Comparison of ENCODE assay signal across 21 cellular contexts in genomic region chr1:20321573-20321972, GRCh38. TPM values are rescaled to one million over a fixed set of nuclear protein-coding genes. Genes with fewer than 3 reads are reported as not detected.
A peak's percentile ranks its signal among the peaks of the same experiment; 100 is the strongest.
DNase-seq lines count a peak whose midpoint lies in the region; ATAC-seq and TF ChIP-seq lines count a peak whose summit lies in the region.
"Had no signal": no experiment of that assay in that cellular context is flagged by ENCODE, and none has a peak within 500 bp of the region (broad histone marks: within the 10 kb centered on the region; RNA-seq: fewer than 3 reads in every experiment).

No MANE protein-coding gene starts in this region.

- TF ChIP-seq CTCF in neural progenitor cell (IDR thresholded peaks at IDR 0.05), result no peak

- H3K9ac ChIP-seq in BLaER1 treated with 17β-estradiol and CSF1 and Interleukin-3, amounts not matched to agents 10 nM and 100 nM, result no peak overlapping the region
- no peak overlapping the region for H3K9ac ChIP-seq in neural progenitor cell

- CTCF ChIA-PET in CD4-positive, alpha-beta memory T cell (lab: Charles Lee; ENCODE audit: partially characterized antibody), result interaction anchor here (0.5 kb wide), 1 partner anchor 7 kb away, joined by 3 read pairs; no protein-coding TSS in a partner anchor

- H3K27me3 ChIP-seq in BLaER1 treated with 17β-estradiol and CSF1 and Interleukin-3, amounts not matched to agents 10 nM and 100 nM, result peaks cover 0 to 5% (median 0%) of the 10 kb centered on the region in 11 experiments; a peak in 1 of 22 replicates
- no peaks in the 10 kb centered on the region for H3K27me3 ChIP-seq in CD4-positive, alpha-beta memory T cell (ENCODE audit: insufficient read depth, low read length)
- H3K27me3 ChIP-seq in neural progenitor cell, result no peaks in the 10 kb centered on the region
- H3K27me3 ChIP-seq: brain microvascular endothelial cell, sigmoid colon, SJSA1 had no signal

- no peak overlapping the region for H3K4me3 ChIP-seq in BLaER1 treated with 17β-estradiol and CSF1 and Interleukin-3, amounts not matched to agents 10 nM and 100 nM
- H3K4me3 ChIP-seq in CD4-positive, alpha-beta memory T cell (ENCODE audit: low read length in 2 of 2), result peak overlapping the region; percentile 40 to 69
- H3K4me3 ChIP-seq in neural progenitor cell, result no peak overlapping the region
- H3K4me3 ChIP-seq: hepatocyte, sigmoid colon, SJSA1 had no signal

- H3K36me3 Mint-ChIP-seq in CD4-positive, alpha-beta memory T cell, result peaks cover 2% of the 10 kb centered on the region in 2 donors
- H3K36me3 Mint-ChIP-seq in activated naive CD4-positive, alpha-beta T cell treated with anti-CD3 and anti-CD28 coated beads, Interleukin-2, amount 50 U/mL, for 72 hours, result no peaks in the 10 kb centered on the region
- H3K36me3 Mint-ChIP-seq in neural progenitor cell, result no peaks in the 10 kb centered on the region

- POLR2A ChIA-PET in CD4-positive, alpha-beta memory T cell (lab: Charles Lee; ENCODE audit: partially characterized antibody), result no interaction called here

- H3K9me3 ChIP-seq in BLaER1 treated with 17β-estradiol and CSF1 and Interleukin-3, amounts not matched to agents 10 nM and 100 nM (replicated peaks in 1 of 11), result no peaks in the 10 kb centered on the region
- H3K9me3 ChIP-seq in CD4-positive, alpha-beta memory T cell (ENCODE audit: control insufficient read depth in 1 of 2, low read length in 2 of 2), result no peaks in the 10 kb centered on the region
- H3K9me3 ChIP-seq in neural progenitor cell (ENCODE audit: low read depth), result no peaks in the 10 kb centered on the region
- H3K9me3 ChIP-seq: sigmoid colon, SJSA1 had no signal

- no peak for DNase-seq in CD4-positive, alpha-beta memory T cell
- no peak for DNase-seq in activated naive CD4-positive, alpha-beta T cell treated with anti-CD3 and anti-CD28 coated beads, Interleukin-2, amount 50 U/mL, for 72 hours (ENCODE audit: low spot score in 2 of 2)
- DNase-seq in neural progenitor cell (ENCODE audit: low spot score), result no peak
- no peak for DNase-seq in HCEC 1CT
- no peak for DNase-seq in SKM-1 (lab: John Stamatoyannopoulos, UW; ENCODE audit: unreplicated experiment)
- DNase-seq: activated effector memory CD4-positive, alpha-beta T cell treated with anti-CD3 and anti-CD28 coated beads, Interleukin-2, amount 50 U/mL, for 16 hours; DMS79 treated with DMSO at 0.1 percent for 48 hours; kidney; midbrain; NCI-H2081; NCI-H524; sigmoid colon had no signal

- no peaks in the 10 kb centered on the region for H3K9me3 Mint-ChIP-seq in CD4-positive, alpha-beta memory T cell
- H3K9me3 Mint-ChIP-seq in activated naive CD4-positive, alpha-beta T cell treated with anti-CD3 and anti-CD28 coated beads, Interleukin-2, amount 50 U/mL, for 72 hours, result no peaks in the 10 kb centered on the region
- H3K9me3 Mint-ChIP-seq in neural progenitor cell, result no peaks in the 10 kb centered on the region
- H3K9me3 Mint-ChIP-seq: activated CD4-positive, alpha-beta memory T cell treated with anti-CD3 and anti-CD28 coated beads, Interleukin-2, amount 10 ng/mL, durations not matched to agents 7 days and 5 days had no signal

- no peaks in the 10 kb centered on the region for H3F3A ChIP-seq in neural progenitor cell (ENCODE audit: low read depth)

- peak overlapping the region; percentile 70 to 96 (median 92) for H3K27ac Mint-ChIP-seq in CD4-positive, alpha-beta memory T cell
- H3K27ac Mint-ChIP-seq in activated naive CD4-positive, alpha-beta T cell treated with anti-CD3 and anti-CD28 coated beads, Interleukin-2, amount 50 U/mL, for 72 hours, result peak overlapping the region; percentile 3 to 87
- peak overlapping the region; percentile 9 for H3K27ac Mint-ChIP-seq in neural progenitor cell

- no peak overlapping the region for H3K27ac ChIP-seq in BLaER1 treated with 17β-estradiol and CSF1 and Interleukin-3, amounts not matched to agents 10 nM and 100 nM
- H3K27ac ChIP-seq in CD4-positive, alpha-beta memory T cell (ENCODE audit: low read depth, low read length), result peak overlapping the region; percentile 57
- no peak overlapping the region for H3K27ac ChIP-seq in neural progenitor cell
- H3K27ac ChIP-seq: brain microvascular endothelial cell, hepatocyte, sigmoid colon, SJSA1 had no signal

- H3K4me1 Mint-ChIP-seq in CD4-positive, alpha-beta memory T cell, result peaks cover 23 to 36% (median 27%) of the 10 kb centered on the region in 4 donors
- H3K4me1 Mint-ChIP-seq in neural progenitor cell, result peaks cover 23% of the 10 kb centered on the region

- H3K27me3 Mint-ChIP-seq in CD4-positive, alpha-beta memory T cell, result no peaks in the 10 kb centered on the region
- H3K27me3 Mint-ChIP-seq in neural progenitor cell (ENCODE audit: insufficient read depth, low read depth), result peaks cover 10% of the 10 kb centered on the region

- intact Hi-C loops in CD4-positive, alpha-beta memory T cell (cut with micrococcal nuclease), result loop anchor here (5.0 kb wide), 1 partner anchor 74 kb away; no protein-coding TSS in a partner anchor

- ATAC-seq in activated naive CD4-positive, alpha-beta T cell treated with anti-CD3 and anti-CD28 coated beads, Interleukin-2, amount 50 U/mL, for 72 hours, result no peak
- ATAC-seq in GM21367 (IDR thresholded peaks at IDR 0.05; ENCODE audit: unreplicated experiment), result no peak

- peaks cover 16 to 24% (median 20%) of the 10 kb centered on the region in 10 experiments for H3K4me1 ChIP-seq in BLaER1 treated with 17β-estradiol and CSF1 and Interleukin-3, amounts not matched to agents 10 nM and 100 nM
- peaks cover 34% of the 10 kb centered on the region for H3K4me1 ChIP-seq in CD4-positive, alpha-beta memory T cell (ENCODE audit: insufficient read depth, low read length)
- H3K4me1 ChIP-seq in neural progenitor cell, result peaks cover 8% of the 10 kb centered on the region

- H3K4me3 Mint-ChIP-seq in CD4-positive, alpha-beta memory T cell, result peak overlapping the region; percentile 74 to 94 (median 86)
- H3K4me3 Mint-ChIP-seq in neural progenitor cell, result no peak overlapping the region

- H3K36me3 ChIP-seq in BLaER1 treated with 17β-estradiol and CSF1 and Interleukin-3, amounts not matched to agents 10 nM and 100 nM, result no peaks in the 10 kb centered on the region
- no peaks in the 10 kb centered on the region for H3K36me3 ChIP-seq in CD4-positive, alpha-beta memory T cell (ENCODE audit: insufficient read depth, low read length)
- no peaks in the 10 kb centered on the region for H3K36me3 ChIP-seq in neural progenitor cell
- H3K36me3 ChIP-seq: brain microvascular endothelial cell, sigmoid colon, SJSA1 had no signal

- peak overlapping the region; percentile 17 for H2AFZ ChIP-seq in neural progenitor cell (replicated peaks)
- H2AFZ ChIP-seq: hepatocyte had no signal

- peak overlapping the region; percentile 14 to 60 (median 51); a peak in 19 of 22 replicates for H3K4me2 ChIP-seq in BLaER1 treated with 17β-estradiol and CSF1 and Interleukin-3, amounts not matched to agents 10 nM and 100 nM
- no peak overlapping the region for H3K4me2 ChIP-seq in neural progenitor cell
- H3K4me2 ChIP-seq: hepatocyte had no signal

- H3K79me2 ChIP-seq in neural progenitor cell (ENCODE audit: low read depth), result no peaks in the 10 kb centered on the region
- H3K79me2 ChIP-seq: hepatocyte had no signal

- H4K20me1 ChIP-seq in BLaER1 treated with 17β-estradiol and CSF1 and Interleukin-3, amounts not matched to agents 10 nM and 100 nM, result no peaks in the 10 kb centered on the region
- no peaks in the 10 kb centered on the region for H4K20me1 ChIP-seq in neural progenitor cell (ENCODE audit: low read depth)

RNA-seq across cellular contexts. Expression of gene VWA5B1, which starts 30.9 kb away (rescaled TPM):
- under 1 TPM in 1 of 2 experiments, not detected in 1; 0.17 TPM for total RNA-seq in CD4-positive, alpha-beta memory T cell
- polyA plus RNA-seq in CD4-positive, alpha-beta memory T cell, result under 1 TPM in 1 of 2 donors, not detected in 1; 0.11 TPM
- under 1 TPM; 0.10 to 0.30 TPM for total RNA-seq in activated naive CD4-positive, alpha-beta T cell treated with anti-CD3 and anti-CD28 coated beads, Interleukin-2, amount 50 U/mL, for 72 hours
- not detected in 2 replicates for total RNA-seq in neural progenitor cell (ENCODE audit: low replicate concordance)
- total RNA-seq: activated CD4-positive, alpha-beta memory T cell treated with anti-CD3 and anti-CD28 coated beads, Interleukin-2, amount 10 ng/mL, durations not matched to agents 7 days and 5 days; fibroblast of lung; omental fat pad; SJSA1 had no signal
- polyA plus RNA-seq: BJ, fibroblast of lung had no signal

Comparison
In these comparisons a context has a peak if more than half of its experiments do, and no peak if none do; other contexts are left out.
1. H3K4me3 ChIP-seq: peak in CD4-positive, alpha-beta memory T cell (2 of 2); none in BLaER1 treated with 17β-estradiol and CSF1 and Interleukin-3, amounts not matched to agents 10 nM and 100 nM (0 of 10) and neural progenitor cell (single experiment).
2. H3K27ac Mint-ChIP-seq: peak in every context shown above with its lines; median percentile 92 in CD4-positive, alpha-beta memory T cell; 45 in activated naive CD4-positive, alpha-beta T cell treated with anti-CD3 and anti-CD28 coated beads, Interleukin-2, amount 50 U/mL, for 72 hours; 9 in neural progenitor cell.